Comparison of ENCODE assay signal across 8 cellular contexts in genomic region chr19:40305403-40305802, GRCh38. TPM values are rescaled to one million over a fixed set of nuclear protein-coding genes. Genes with fewer than 3 reads are reported as not detected.
A peak's percentile ranks its signal among the peaks of the same experiment; 100 is the strongest.
DNase-seq lines count a peak whose midpoint lies in the region; ATAC-seq and TF ChIP-seq lines count a peak whose summit lies in the region.

No MANE protein-coding gene starts in this region.

- no peak overlapping the region for H4K5ac ChIP-seq in mesendoderm (ENCODE audit: low read length)

- no peaks in the 10 kb centered on the region for H3K79me1 ChIP-seq in mesendoderm (ENCODE audit: low read length)

- H4K8ac ChIP-seq in mesendoderm (ENCODE audit: low read depth, low read length), result no peak overlapping the region

- H2AK5ac ChIP-seq in mesendoderm (ENCODE audit: low read length), result no peak overlapping the region

- no peak overlapping the region for H2BK120ac ChIP-seq in mesendoderm (ENCODE audit: low read depth, low read length)

- CTCF ChIA-PET in HEK293 (lab: Yijun Ruan, JAX), result interaction anchor here (0.5 to 5.4 kb wide), 107 partner anchors 9 to 1035 kb away, joined by 3 to 61 read pairs (median 4); partner anchors contain the start of genes BLVRB, C19orf47, LTBP4 and PLD3

- no peak overlapping the region for H3K4me3 ChIP-seq in HEK293 (ENCODE audit: low read depth, low read length)
- H3K4me3 ChIP-seq in mesendoderm (ENCODE audit: low read length), result no peak overlapping the region

- H3K27ac ChIP-seq in HEK293 (ENCODE audit: extremely low read depth, low read depth, low read length) (no peak overlapping the region), mesendoderm (ENCODE audit: low read depth, low read length) (no peak overlapping the region)

- no peak overlapping the region for H3K9ac ChIP-seq in mesendoderm (ENCODE audit: low read length)

- no peaks in the 10 kb centered on the region for H3K27me3 ChIP-seq in mesendoderm (ENCODE audit: insufficient read depth, low read length, poor library complexity)

- H3K36me3 ChIP-seq in HEK293 (ENCODE audit: control insufficient read depth in 2 of 2, insufficient read depth in 1 of 2, low read length in 2 of 2), result peaks cover 0 to 46% of the 10 kb centered on the region in 2 experiments; a peak in 2 of 3 replicates
- H3K36me3 ChIP-seq in mesendoderm (ENCODE audit: control insufficient read depth, insufficient read depth, low read length), result no peaks in the 10 kb centered on the region

- TF ChIP-seq POLR2A in GM18505 (IDR thresholded peaks at IDR 0.05; ENCODE audit: borderline replicate concordance, extremely low read depth, insufficient read depth, insufficient read length), result no peak

- no peak overlapping the region for H3K56ac ChIP-seq in mesendoderm (ENCODE audit: low read length)

- no peak overlapping the region for H3K23ac ChIP-seq in mesendoderm (ENCODE audit: low read length)

- H2BK5ac ChIP-seq in mesendoderm (ENCODE audit: low read length), result no peak overlapping the region

- no CpG with 5 or more reads among the region's 5 CpGs for WGBS in mesendoderm (ENCODE audit: extremely low coverage, insufficient coverage, low lambda C conversion rate)

- DNase-seq in Ammon's horn (ENCODE audit: low spot score) (peak; percentile 94), NCI-H748 treated with DMSO at 0.1 percent for 48 hours (lab: John Stamatoyannopoulos, UW) (peak; percentile 72), ecto neural progenitor cell (ENCODE audit: low spot score) (peak; percentile 73), mesendoderm (peak; percentile 86)
- DNase-seq in activated CD4-positive, alpha-beta T cell treated with anti-CD3 and anti-CD28 coated beads, Interleukin-2, amount 50 U/mL, for 4 hours, result peak; percentile 63 to 68
- DNase-seq in stimulated activated CD8-positive, alpha-beta memory T cell treated with anti-CD3 and anti-CD28 coated beads, Interleukin-2, amount 100 ng/mL, for 1 hour (ENCODE audit: low read depth in 2 of 2), result peak; percentile 46 to 56

- H3K4me1 ChIP-seq in HEK293 (ENCODE audit: control insufficient read depth, insufficient read depth, low read length) (peaks cover 13% of the 10 kb centered on the region), mesendoderm (ENCODE audit: control insufficient read depth, low read depth, low read length) (no peaks in the 10 kb centered on the region)

- no peak overlapping the region for H2BK15ac ChIP-seq in mesendoderm (replicated peaks; ENCODE audit: low read depth)

- H3K18ac ChIP-seq in mesendoderm (ENCODE audit: low read length), result no peak overlapping the region

- H3K9me3 ChIP-seq in HEK293 (ENCODE audit: control insufficient read depth, insufficient read depth, low read depth, low read length), result no peaks in the 10 kb centered on the region; the same call in 1 of the 2 replicates

- ATAC-seq in GM18505 (IDR thresholded peaks at IDR 0.05; ENCODE audit: unreplicated experiment), result no peak

- no peak overlapping the region for H3K4me2 ChIP-seq in mesendoderm (ENCODE audit: low read length)

- POLR2A ChIA-PET in HEK293 (lab: Yijun Ruan, JAX), result interaction anchor here (0.5 to 2.1 kb wide), 22 partner anchors 9 to 304 kb away, joined by 3 to 13 read pairs (median 4); partner anchors contain the start of genes AKT2, BLVRB, C19orf47 and PLD3

- no peaks in the 10 kb centered on the region for H3K79me2 ChIP-seq in mesendoderm (ENCODE audit: control insufficient read depth, insufficient read depth, low read length)

- TF ChIP-seq CTCF in HEK293 (tag by site-specific recombination; IDR thresholded peaks at IDR 0.05), result peak; percentile 87; the same call in 1 of the 2 replicates

- no peak overlapping the region for H3K4ac ChIP-seq in mesendoderm (ENCODE audit: low read depth, low read length)

TF ChIP-seq in HEK293, 187 proteins besides CTCF, POLR2A, EP300 and RAD21 (continues in another document):
- TF ChIP-seq ZNF610 (tag by site-specific recombination; IDR thresholded peaks at IDR 0.05; ENCODE audit: borderline replicate concordance) (no peak), ZNF792 (tag by site-specific recombination; IDR thresholded peaks at IDR 0.05) (no peak), SCRT2 (tag by site-specific recombination; IDR thresholded peaks at IDR 0.05) (peak; percentile 74), ZNF560 (tag by site-specific recombination; IDR thresholded peaks at IDR 0.05; ENCODE audit: borderline replicate concordance) (no peak), ZNF223 (tag by site-specific recombination; IDR thresholded peaks at IDR 0.05) (no peak), SP7 (tag by site-specific recombination; IDR thresholded peaks at IDR 0.05) (0 out of 2 replicates have a peak, but pooled peaks have one; percentile 49), ZBTB17 (tag by site-specific recombination; IDR thresholded peaks at IDR 0.05) (peak; percentile 66; the same call in 1 of the 2 replicates), FEZF1 (tag by site-specific recombination; IDR thresholded peaks at IDR 0.05) (no peak), ZNF169 (tag by site-specific recombination; IDR thresholded peaks at IDR 0.05) (no peak), ZNF148 (tag by site-specific recombination; IDR thresholded peaks at IDR 0.05; ENCODE audit: borderline replicate concordance) (no peak), GLIS1 (tag by site-specific recombination; IDR thresholded peaks at IDR 0.05) (no peak; the same call in 1 of the 2 replicates), ZNF660 (tag by site-specific recombination; IDR thresholded peaks at IDR 0.05) (peak; percentile 80), ZFHX2 (tag by site-specific recombination; conservative IDR thresholded peaks at IDR 0.05) (no peak), ZNF654 (tag by site-specific recombination; IDR thresholded peaks at IDR 0.05; ENCODE audit: low read depth) (peak; percentile 99), ZNF184 (tag by site-specific recombination; IDR thresholded peaks at IDR 0.05) (0 out of 2 replicates have a peak, but pooled peaks have one; percentile 18), ZSCAN5A (tag by site-specific recombination; IDR thresholded peaks at IDR 0.05) (no peak), ZNF623 (tag by site-specific recombination; IDR thresholded peaks at IDR 0.05) (no peak), YY2 (tag by site-specific recombination; IDR thresholded peaks at IDR 0.05) (no peak), ZSCAN18 (tag by site-specific recombination; IDR thresholded peaks at IDR 0.05) (no peak), ZNF521 (tag by site-specific recombination; IDR thresholded peaks at IDR 0.05) (no peak), KLF16 (tag by site-specific recombination; IDR thresholded peaks at IDR 0.05) (0 out of 2 replicates have a peak, but pooled peaks have one; percentile 17), ZNF843 (tag by site-specific recombination; IDR thresholded peaks at IDR 0.05) (no peak), ZNF350 (tag by site-specific recombination; IDR thresholded peaks at IDR 0.05) (no peak), KLF10 (tag by site-specific recombination; IDR thresholded peaks at IDR 0.05) (peak; percentile 42; the same call in 1 of the 2 replicates), ZBTB7A (tag by site-specific recombination; IDR thresholded peaks at IDR 0.05; ENCODE audit: low read depth) (no peak), ZNF292 (tag by site-specific recombination; IDR thresholded peaks at IDR 0.05; ENCODE audit: borderline replicate concordance, low read depth) (no peak)

RNA-seq across cellular contexts. Expression of gene AKT2, which starts 20.3 kb away (rescaled TPM):
- 97.3 TPM for polyA plus RNA-seq in mesendoderm (2013, experiment 1 of 2)
- polyA plus RNA-seq in mesendoderm (2013, experiment 2 of 2), result 103 TPM

RNA-seq across cellular contexts. Expression of gene C19orf47, which starts 42.8 kb away (rescaled TPM):
- 17.5 TPM for polyA plus RNA-seq in mesendoderm (2013, experiment 1 of 2)
- polyA plus RNA-seq in mesendoderm (2013, experiment 2 of 2), result 17.5 TPM

RNA-seq across cellular contexts. Expression of gene PLD3, which starts 43.1 kb away (rescaled TPM):
- polyA plus RNA-seq in mesendoderm (2013, experiment 1 of 2), result 130 TPM
- 129 TPM for polyA plus RNA-seq in mesendoderm (2013, experiment 2 of 2)
